22 cellular contexts compared by ENCODE assay signal in genomic region chr9:98652302-98652701, GRCh38. TPM values are rescaled to one million over a fixed set of nuclear protein-coding genes. Genes with fewer than 3 reads are reported as not detected.
DNase-seq lines count a peak whose midpoint lies in the region; ATAC-seq, FAIRE-seq and TF ChIP-seq lines count a peak whose summit lies in the region.
"Had no signal": no experiment of that assay in that cellular context is flagged by ENCODE, and none has a peak within 500 bp of the region (broad histone marks: within the 10 kb centered on the region; RNA-seq: fewer than 3 reads in every experiment).

No MANE protein-coding gene starts in this region.

- no peaks in the 10 kb centered on the region for H4K20me1 ChIP-seq in astrocyte (ENCODE audit: insufficient read depth, low read length)
- H4K20me1 ChIP-seq: BLaER1 treated with 17β-estradiol and CSF1 and Interleukin-3, amounts not matched to agents 10 nM and 100 nM had no signal

- no peak overlapping the region for H3K4me2 ChIP-seq in astrocyte (ENCODE audit: low read length)
- H3K4me2 ChIP-seq: A549; BLaER1 treated with 17β-estradiol and CSF1 and Interleukin-3, amounts not matched to agents 10 nM and 100 nM had no signal

- no peak for TF ChIP-seq POLR2A in GM18505 (IDR thresholded peaks at IDR 0.05; ENCODE audit: borderline replicate concordance, extremely low read depth, insufficient read depth, insufficient read length)

- H3K4me1 Mint-ChIP-seq in astrocyte (ENCODE audit: low read depth, unreplicated experiment): no peaks in the 10 kb centered on the region
- H3K4me1 Mint-ChIP-seq: B cell had no signal

- H3K4me1 ChIP-seq in astrocyte (ENCODE audit: insufficient read depth, low read length): no peaks in the 10 kb centered on the region
- H3K4me1 ChIP-seq: A549; BLaER1 treated with 17β-estradiol and CSF1 and Interleukin-3, amounts not matched to agents 10 nM and 100 nM; Caco-2 had no signal

- no peaks in the 10 kb centered on the region for H3K79me2 ChIP-seq in astrocyte (ENCODE audit: insufficient read depth, low read length)

- peak overlapping the region; percentile 43 for H3K4me3 Mint-ChIP-seq in astrocyte (ENCODE audit: unreplicated experiment)
- H3K4me3 Mint-ChIP-seq: B cell; CD4-positive, alpha-beta T cell; CD8-positive, alpha-beta T cell had no signal

- H3K9me3 ChIP-seq in astrocyte (ENCODE audit: insufficient read depth, low read depth, low read length): no peaks in the 10 kb centered on the region
- H3K9me3 ChIP-seq: A549; BLaER1 treated with 17β-estradiol and CSF1 and Interleukin-3, amounts not matched to agents 10 nM and 100 nM; Caco-2 had no signal

- H3K36me3 Mint-ChIP-seq in astrocyte (ENCODE audit: low read depth, unreplicated experiment): peaks cover 1% of the 10 kb centered on the region
- H3K36me3 Mint-ChIP-seq: CD8-positive, alpha-beta T cell had no signal

- no peak overlapping the region for H3K27ac Mint-ChIP-seq in astrocyte (ENCODE audit: unreplicated experiment)
- H3K27ac Mint-ChIP-seq: B cell; CD4-positive, alpha-beta T cell; CD8-positive, alpha-beta T cell had no signal

- no peak overlapping the region for H3K4me3 ChIP-seq in astrocyte (ENCODE audit: insufficient read depth, low read depth, low read length)
- H3K4me3 ChIP-seq: A549; BLaER1 treated with 17β-estradiol and CSF1 and Interleukin-3, amounts not matched to agents 10 nM and 100 nM had no signal

- DNase-seq in DMS53 (lab: John Stamatoyannopoulos, UW) (peak; percentile 6), DMS53 treated with DMSO at 0.1 percent for 48 hours (lab: John Stamatoyannopoulos, UW; ENCODE audit: unreplicated experiment) (no peak), NCI-H69 (lab: John Stamatoyannopoulos, UW) (peak; percentile 46), astrocyte (ENCODE audit: low read depth) (no peak)
- no peak for DNase-seq in activated CD4-positive, CD25-positive, alpha-beta regulatory T cell treated with anti-CD3 and anti-CD28 coated beads, Interleukin-2, amount 50 U/mL, for 72 hours
- DNase-seq: AML-193; Caco-2; Calu3; CD4-positive, alpha-beta T cell; CD8-positive, alpha-beta T cell; DMS79 treated with DMSO at 0.1 percent for 48 hours; GF-D8 had no signal

- no peaks in the 10 kb centered on the region for H3K36me3 ChIP-seq in astrocyte (ENCODE audit: insufficient read depth, low read length)
- H3K36me3 ChIP-seq: BLaER1 treated with 17β-estradiol and CSF1 and Interleukin-3, amounts not matched to agents 10 nM and 100 nM had no signal

- TF ChIP-seq CTCF in astrocyte (IDR thresholded peaks at IDR 0.05; ENCODE audit: insufficient read depth, low read depth, low read length): no peak

- H3K27ac ChIP-seq in astrocyte (ENCODE audit: low read depth, low read length): no peak overlapping the region
- H3K27ac ChIP-seq: 22Rv1; A549; BLaER1 treated with 17β-estradiol and CSF1 and Interleukin-3, amounts not matched to agents 10 nM and 100 nM; C4-2B had no signal

- H3K27me3 ChIP-seq in astrocyte (ENCODE audit: insufficient read depth, low read length): peaks cover 25% of the 10 kb centered on the region
- H3K27me3 ChIP-seq: BLaER1 treated with 17β-estradiol and CSF1 and Interleukin-3, amounts not matched to agents 10 nM and 100 nM had no signal

- no peak for ATAC-seq in GM18505 (IDR thresholded peaks at IDR 0.05; ENCODE audit: unreplicated experiment)
- ATAC-seq: A549; CD8-positive, alpha-beta T cell had no signal

- peaks cover 3% of the 10 kb centered on the region for H3K9me3 Mint-ChIP-seq in astrocyte (ENCODE audit: unreplicated experiment)
- H3K9me3 Mint-ChIP-seq: CD4-positive, alpha-beta T cell; CD8-positive, alpha-beta T cell had no signal

- H3K9ac ChIP-seq in astrocyte (ENCODE audit: low read length): no peak overlapping the region
- H3K9ac ChIP-seq: BLaER1 treated with 17β-estradiol and CSF1 and Interleukin-3, amounts not matched to agents 10 nM and 100 nM had no signal

- H2AFZ ChIP-seq in astrocyte (ENCODE audit: low read depth, low read length): no peak overlapping the region

- no peak for FAIRE-seq in astrocyte (lab: Jason Lieb, UNC)
- FAIRE-seq: A549, D721Med, G401.6, GM12891, GM18507 had no signal

- peaks cover 20% of the 10 kb centered on the region for H3K27me3 Mint-ChIP-seq in astrocyte (ENCODE audit: low read depth, unreplicated experiment)
- H3K27me3 Mint-ChIP-seq: B cell had no signal

RNA-seq across cellular contexts. Expression of gene GABBR2, which starts 56.4 kb away (rescaled TPM):
- total RNA-seq in astrocyte: 2.0 and 2.2 TPM in 2 replicates
- total RNA-seq: B cell; CD4-positive, alpha-beta T cell; CD8-positive, alpha-beta T cell had no signal

Comparison
In these comparisons a context has a peak if more than half of its experiments do, and no peak if none do; other contexts are left out.
1. DNase-seq: peak in DMS53 (single experiment) and NCI-H69 (single experiment); none in DMS53 treated with DMSO at 0.1 percent for 48 hours (single experiment), astrocyte (single experiment) and activated CD4-positive, CD25-positive, alpha-beta regulatory T cell treated with anti-CD3 and anti-CD28 coated beads, Interleukin-2, amount 50 U/mL, for 72 hours (single experiment).